ENCODE assay signal across 25 cellular contexts in genomic region chr10:4632757-4633156, GRCh38.
"Had no signal": no experiment of that assay in that cellular context is flagged by ENCODE, and none has a peak within 500 bp of the region (broad histone marks: within the 10 kb centered on the region; RNA-seq: fewer than 3 reads in every experiment).

No MANE protein-coding gene starts in this region.

- H3K4me1 ChIP-seq: body of pancreas, left lung, parathyroid adenoma, right lobe of liver had no signal

- H3K4me3 ChIP-seq: body of pancreas, cardiac muscle cell, left lung, right lobe of liver, thoracic aorta had no signal

- H3K4me3 Mint-ChIP-seq: activated CD4-positive, alpha-beta T cell treated with anti-CD3 and anti-CD28 coated beads, Interleukin-2, amount 10 ng/mL, durations not matched to agents 7 days and 5 days; activated CD8-positive, alpha-beta memory T cell treated with anti-CD3 and anti-CD28 coated beads, Interleukin-2, amount 10 ng/mL, durations not matched to agents 7 days and 5 days; activated CD8-positive, alpha-beta T cell treated with anti-CD3 and anti-CD28 coated beads for 36 hours; activated naive CD4-positive, alpha-beta T cell treated with anti-CD3 and anti-CD28 coated beads, Interleukin-2, amount 50 U/mL, for 24 hours; natural killer cell; stimulated activated memory B cell treated with anti-CD40 and anti-IgM and Interleukin-4, amounts not matched to agents 10 μg/mL and 1 μg/mL and 100 μg/mL, for 72 hours; T-cell; T-helper 2 cell treated with Interferon-gamma antibody and Interleukin-4, amounts not matched to agents 5 μg/mL and 100 μg/mL, for 36 hours had no signal

- H3K79me2 ChIP-seq: parathyroid adenoma had no signal

- H3K9me3 ChIP-seq: body of pancreas, neutrophil, right lobe of liver, thoracic aorta had no signal

- H2AFZ ChIP-seq: parathyroid adenoma had no signal

- H3K36me3 Mint-ChIP-seq: activated CD8-positive, alpha-beta memory T cell treated with anti-CD3 and anti-CD28 coated beads, Interleukin-2, amount 10 ng/mL, durations not matched to agents 7 days and 5 days; activated naive CD4-positive, alpha-beta T cell treated with anti-CD3 and anti-CD28 coated beads, Interleukin-2, amount 50 U/mL, for 24 hours; natural killer cell; T-cell had no signal

- H3K27me3 Mint-ChIP-seq: activated CD4-positive, alpha-beta T cell treated with anti-CD3 and anti-CD28 coated beads, Interleukin-2, amount 10 ng/mL, durations not matched to agents 7 days and 5 days; activated CD8-positive, alpha-beta memory T cell treated with anti-CD3 and anti-CD28 coated beads, Interleukin-2, amount 10 ng/mL, durations not matched to agents 7 days and 5 days; stimulated activated memory B cell treated with anti-CD40 and anti-IgM and Interleukin-4, amounts not matched to agents 10 μg/mL and 1 μg/mL and 100 μg/mL, for 72 hours had no signal

- H3K27ac ChIP-seq: body of pancreas, cardiac muscle cell, left lung, neutrophil, parathyroid adenoma, right lobe of liver, thoracic aorta, VCaP had no signal

- DNase-seq: activated CD4-positive, alpha-beta T cell treated with anti-CD3 and anti-CD28 coated beads, Interleukin-2, amount 10 ng/mL, durations not matched to agents 7 days and 5 days; activated CD4-positive, CD25-positive, alpha-beta regulatory T cell treated with anti-CD3 and anti-CD28 coated beads, Interleukin-2, amount 50 U/mL, for 72 hours; activated CD8-positive, alpha-beta memory T cell treated with anti-CD3 and anti-CD28 coated beads, Interleukin-2, amount 10 ng/mL, durations not matched to agents 7 days and 5 days; activated CD8-positive, alpha-beta T cell treated with anti-CD3 and anti-CD28 coated beads for 36 hours; activated gamma-delta T cell treated with Interleukin-2 at 50 U/mL for 16 hours; anterior cingulate cortex; body of pancreas; foreskin fibroblast; kidney glomerular epithelial cell; left lung; mammary epithelial cell; midbrain; natural killer cell; right lobe of liver; small intestine; stimulated activated CD4-positive, alpha-beta T cell treated with anti-CD3 and anti-CD28 coated beads, Interleukin-15, amount 100 ng/mL, for 24 hours; T-cell had no signal

- H3K9me3 Mint-ChIP-seq: natural killer cell; stimulated activated memory B cell treated with anti-CD40 and anti-IgM and Interleukin-4, amounts not matched to agents 10 μg/mL and 1 μg/mL and 100 μg/mL, for 72 hours had no signal

- H3K4me1 Mint-ChIP-seq: activated CD4-positive, alpha-beta T cell treated with anti-CD3 and anti-CD28 coated beads, Interleukin-2, amount 10 ng/mL, durations not matched to agents 7 days and 5 days; activated CD8-positive, alpha-beta memory T cell treated with anti-CD3 and anti-CD28 coated beads, Interleukin-2, amount 10 ng/mL, durations not matched to agents 7 days and 5 days; activated naive CD4-positive, alpha-beta T cell treated with anti-CD3 and anti-CD28 coated beads, Interleukin-2, amount 50 U/mL, for 24 hours; natural killer cell; stimulated activated memory B cell treated with anti-CD40 and anti-IgM and Interleukin-4, amounts not matched to agents 10 μg/mL and 1 μg/mL and 100 μg/mL, for 72 hours; T-cell had no signal

- ATAC-seq: activated CD8-positive, alpha-beta memory T cell treated with anti-CD3 and anti-CD28 coated beads, Interleukin-2, amount 10 ng/mL, durations not matched to agents 7 days and 5 days; activated CD8-positive, alpha-beta T cell treated with anti-CD3 and anti-CD28 coated beads for 36 hours; body of pancreas; left lung; natural killer cell; right lobe of liver; stimulated activated memory B cell treated with anti-CD40 and anti-IgM and Interleukin-4, amounts not matched to agents 10 μg/mL and 1 μg/mL and 100 μg/mL, for 72 hours; T-cell had no signal

- H3K9ac ChIP-seq: parathyroid adenoma had no signal

- H3K36me3 ChIP-seq: cardiac muscle cell, left lung, neutrophil, right lobe of liver, thoracic aorta had no signal

- H3K27ac Mint-ChIP-seq: activated CD4-positive, alpha-beta T cell treated with anti-CD3 and anti-CD28 coated beads, Interleukin-2, amount 10 ng/mL, durations not matched to agents 7 days and 5 days; activated CD8-positive, alpha-beta memory T cell treated with anti-CD3 and anti-CD28 coated beads, Interleukin-2, amount 10 ng/mL, durations not matched to agents 7 days and 5 days; activated CD8-positive, alpha-beta T cell treated with anti-CD3 and anti-CD28 coated beads for 36 hours; activated naive CD4-positive, alpha-beta T cell treated with anti-CD3 and anti-CD28 coated beads, Interleukin-2, amount 50 U/mL, for 24 hours; natural killer cell; stimulated activated memory B cell treated with anti-CD40 and anti-IgM and Interleukin-4, amounts not matched to agents 10 μg/mL and 1 μg/mL and 100 μg/mL, for 72 hours; T-cell; T-helper 2 cell treated with Interferon-gamma antibody and Interleukin-4, amounts not matched to agents 5 μg/mL and 100 μg/mL, for 36 hours had no signal

- H3K27me3 ChIP-seq: body of pancreas, cardiac muscle cell, left lung, neutrophil, right lobe of liver had no signal
